10 cellular contexts compared by ENCODE assay signal in the genomic region with DNA sequence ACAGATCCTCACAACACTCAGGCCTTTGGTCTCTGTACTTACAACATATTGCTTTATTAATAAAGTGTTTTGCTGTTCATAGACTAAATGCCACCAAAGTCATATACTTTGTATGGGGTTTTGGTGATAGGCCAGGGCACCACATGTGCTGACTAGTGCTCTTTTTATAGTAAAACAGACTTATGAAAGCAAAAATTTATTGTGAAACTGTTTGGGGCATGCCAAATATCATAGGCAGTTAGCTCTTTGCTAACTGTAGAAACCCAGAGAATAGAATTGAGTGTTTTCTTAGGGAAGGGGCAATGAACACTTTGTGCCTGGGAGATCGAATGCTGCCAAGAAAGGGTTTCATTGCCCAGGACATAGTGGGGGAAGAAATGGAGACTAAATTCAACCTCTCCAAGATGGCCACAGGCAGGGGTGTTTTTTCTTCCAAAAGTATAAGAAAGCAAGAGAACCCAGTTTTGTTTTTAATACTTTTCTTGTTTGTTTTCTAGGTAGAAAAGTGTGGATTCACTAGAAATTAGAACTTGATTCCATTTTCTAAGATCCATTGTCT.
DNase-seq lines count a peak whose midpoint lies in the region; ATAC-seq and TF ChIP-seq lines count a peak whose summit lies in the region.
"Had no signal": no experiment of that assay in that cellular context is flagged by ENCODE, and none has a peak within 500 bp of the region (broad histone marks: within the 10 kb centered on the region; RNA-seq: fewer than 3 reads in every experiment).

No MANE protein-coding gene starts in this region.

- no peak overlapping the region for H3K9ac ChIP-seq in colonic mucosa (ENCODE audit: low read depth in 2 of 2, low read length in 2 of 2)

- TF ChIP-seq CTCF in fibroblast of mammary gland (conservative IDR thresholded peaks at IDR 0.05; ENCODE audit: control insufficient read depth, insufficient read depth, low read depth, low read length) = no peak
- no peak for TF ChIP-seq CTCF in colonic mucosa (IDR thresholded peaks at IDR 0.05)

- H3K4me3 ChIP-seq in fibroblast of mammary gland (ENCODE audit: control insufficient read depth, low read depth, low read length) (no peak overlapping the region), MG63 (no peak overlapping the region), colonic mucosa (no peak overlapping the region), aorta (ENCODE audit: low read length in 2 of 2) (no peak overlapping the region)

- H3K9me3 ChIP-seq in MG63 = no peaks in the 10 kb centered on the region
- H3K9me3 ChIP-seq in colonic mucosa = no peaks in the 10 kb centered on the region
- H3K9me3 ChIP-seq in aorta (ENCODE audit: control insufficient read depth, low read length) = no peaks in the 10 kb centered on the region

- H3K27ac ChIP-seq in colonic mucosa (no peak overlapping the region), aorta (ENCODE audit: low read depth in 1 of 2, low read length in 2 of 2) (no peak overlapping the region)

- no peaks in the 10 kb centered on the region for H3K4me1 ChIP-seq in colonic mucosa
- peaks cover 0 to 3% of the 10 kb centered on the region in 2 donors for H3K4me1 ChIP-seq in aorta (ENCODE audit: control insufficient read depth in 1 of 2, insufficient read depth in 2 of 2, low read length in 2 of 2)

- 3 to 7% methylated on average over 1 of the region's 1 CpG for WGBS in aorta, 2 donors

- H3K27me3 ChIP-seq in MG63 (no peaks in the 10 kb centered on the region), colonic mucosa (no peaks in the 10 kb centered on the region), aorta (ENCODE audit: control insufficient read depth in 1 of 2, insufficient read depth in 2 of 2, low read length in 1 of 2) (no peaks in the 10 kb centered on the region)

- ATAC-seq in GM18858 (IDR thresholded peaks at IDR 0.05; ENCODE audit: unreplicated experiment) (peak; percentile 28), GM21717 (IDR thresholded peaks at IDR 0.05; ENCODE audit: unreplicated experiment) (peak; percentile 44), HG03196 (IDR thresholded peaks at IDR 0.05; ENCODE audit: unreplicated experiment) (peak; percentile 35), aorta (ENCODE audit: low FRiP score) (no peak)

- H3K36me3 ChIP-seq in MG63 (peaks cover 66% of the 10 kb centered on the region), colonic mucosa (no peaks in the 10 kb centered on the region), aorta (ENCODE audit: control insufficient read depth in 1 of 2, insufficient read depth in 2 of 2, low read length in 1 of 2) (peaks cover 3% of the 10 kb centered on the region in 2 donors)

- DNase-seq in fibroblast of mammary gland (ENCODE audit: low read depth) (peak; percentile 28), MG63 (no peak), KG1 (lab: John Stamatoyannopoulos, UW) (no peak), colonic mucosa (no peak), aorta (no peak)
- DNase-seq: activated naive CD4-positive, alpha-beta T cell treated with anti-CD3 and anti-CD28 coated beads, Interleukin-2, amount 50 U/mL, for 16 hours; OCI-M1 had no signal

- intact Hi-C loops in colonic mucosa (cut with DNase I) = no loop called here
- intact Hi-C loops in aorta (cut with DNase I) = no loop called here
